Comparison of ENCODE assay signal across 9 cellular contexts in the genomic region with DNA sequence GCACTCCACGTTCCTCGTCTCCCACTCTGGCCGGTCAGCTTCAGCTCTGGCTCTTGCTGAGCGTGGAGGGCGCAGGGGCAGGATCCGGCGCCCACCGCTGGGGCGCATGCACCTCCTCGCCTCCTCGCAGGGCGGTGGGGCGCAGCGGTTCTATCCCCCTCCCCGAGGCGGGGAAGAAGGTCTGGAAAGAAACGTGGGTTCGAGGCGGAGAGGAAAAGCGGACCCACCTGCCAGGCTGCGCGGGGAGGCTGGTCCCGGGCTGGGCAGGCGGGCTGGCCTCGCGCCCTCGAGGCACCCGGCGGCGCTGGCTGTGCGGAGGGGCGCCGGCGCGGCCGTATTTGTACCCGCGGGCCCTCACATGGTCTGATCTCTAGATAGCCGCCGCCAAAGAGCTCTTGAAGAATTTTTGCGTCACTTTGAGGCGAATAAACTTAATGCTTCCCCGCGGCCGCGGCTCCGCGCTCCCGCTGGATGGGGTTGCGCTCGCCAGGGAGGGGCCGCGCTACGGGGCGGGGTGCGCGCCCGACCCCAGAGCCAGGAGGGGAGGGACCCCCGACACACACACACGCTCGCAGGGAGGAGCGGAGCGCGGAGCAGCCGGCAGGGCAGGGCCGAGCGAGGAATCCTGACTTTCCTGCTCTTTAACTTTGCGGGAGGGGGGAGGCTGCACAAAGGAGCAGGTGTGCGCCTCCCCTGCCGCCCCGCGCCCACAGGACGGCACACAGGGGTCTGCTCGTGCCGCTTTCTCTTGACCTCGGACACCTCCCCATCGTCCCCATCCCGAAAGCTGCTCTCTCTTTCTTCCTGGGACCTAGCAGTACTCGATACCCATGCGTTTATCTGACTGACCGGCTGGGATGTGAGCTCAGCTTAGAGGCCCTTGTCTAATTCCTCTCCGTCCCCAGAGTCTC. TPM values are rescaled to one million over a fixed set of nuclear protein-coding genes. Genes with fewer than 3 reads are reported as not detected.
DNase-seq lines count a peak whose midpoint lies in the region; ATAC-seq and TF ChIP-seq lines count a peak whose summit lies in the region.
"Had no signal": no experiment of that assay in that cellular context is flagged by ENCODE, and none has a peak within 500 bp of the region (broad histone marks: within the 10 kb centered on the region; RNA-seq: fewer than 3 reads in every experiment).

Gene SLC6A4, minus strand, starts transcription at position 312 of the 911 bp plus-strand sequence. CDS start 13,739 bp downstream, outside the sequence.

- H3K27me3 Mint-ChIP-seq in neural crest cell (ENCODE audit: low read depth) = peaks cover 90% of the 10 kb centered on the region

- peaks cover 8% of the 10 kb centered on the region for H3K4me1 Mint-ChIP-seq in neural crest cell

- H3K4me3 ChIP-seq in GM06990 (replicated peaks; ENCODE audit: low read depth, low read length) (peak within 1 kb of the TSS; percentile 55), MG63 (peak within 1 kb of the TSS; percentile 42), WERI-Rb-1 (ENCODE audit: low read depth, low read length) (no peak within 1 kb of the TSS)

- DNase-seq in GM06990 (ENCODE audit: extremely low read depth, insufficient read length) (no peak), MG63 (peak; percentile 15), erythroblast (lab: John Stamatoyannopoulos, UW) (peak; percentile 18 to 44), neural crest cell (ENCODE audit: low read depth, low spot score) (no peak), epidermal melanocyte (ENCODE audit: insufficient read length, low spot score) (no peak), WERI-Rb-1 (no peak), NCI-H2227 (lab: John Stamatoyannopoulos, UW; ENCODE audit: unreplicated experiment) (no peak)

- no peak for ATAC-seq in HG03520 (IDR thresholded peaks at IDR 0.05; ENCODE audit: unreplicated experiment)

- peaks cover 3% of the 10 kb centered on the region; the same call in 1 of the 2 replicates for H3K9me3 ChIP-seq in MG63
- no peaks in the 10 kb centered on the region for H3K9me3 ChIP-seq in WERI-Rb-1 (ENCODE audit: severe bottlenecking)

- H3K9me3 Mint-ChIP-seq in neural crest cell = peaks cover 6% of the 10 kb centered on the region

- H3K27ac Mint-ChIP-seq in neural crest cell (ENCODE audit: unreplicated experiment) = no peak within 1 kb of the TSS

- H3K4me3 Mint-ChIP-seq in neural crest cell = peak within 1 kb of the TSS; percentile 74

- TF ChIP-seq POLR2A in erythroblast (IDR thresholded peaks at IDR 0.05; ENCODE audit: low read length) = no peak

- H3K27me3 ChIP-seq in GM06990 (replicated peaks; ENCODE audit: control insufficient read depth, insufficient read depth, low read length) (no peaks in the 10 kb centered on the region), MG63 (peaks cover 39% of the 10 kb centered on the region), WERI-Rb-1 (ENCODE audit: insufficient read depth, low read depth, severe bottlenecking) (no peaks in the 10 kb centered on the region)

- H3K36me3 Mint-ChIP-seq in neural crest cell (ENCODE audit: low read depth) = peaks cover 3% of the 10 kb centered on the region

- no peak within 1 kb of the TSS for H3K27ac ChIP-seq in WERI-Rb-1

- H3K36me3 ChIP-seq in GM06990 (ENCODE audit: control insufficient read depth, insufficient read depth, low read length) (no peaks in the 10 kb centered on the region), MG63 (no peaks in the 10 kb centered on the region), WERI-Rb-1 (no peaks in the 10 kb centered on the region)

- TF ChIP-seq CTCF in GM06990 (IDR thresholded peaks at IDR 0.05; ENCODE audit: insufficient read depth, low read length, poor library complexity, severe bottlenecking) (no peak), neural crest cell (conservative IDR thresholded peaks at IDR 0.05) (no peak), WERI-Rb-1 (IDR thresholded peaks at IDR 0.05; ENCODE audit: low read depth, low read length) (no peak)

RNA-seq across cellular contexts. Expression of gene SLC6A4, which starts in this region (rescaled TPM):
- not detected in 2 replicates for total RNA-seq in MG63 (2014; rRNA removed; shearing (Covaris generic); ENCODE audit: low replicate concordance)
- total RNA-seq in neural crest cell = not detected in 2 replicates
- total RNA-seq: RPMI7951 had no signal

Comparison
In these comparisons a context has a peak if more than half of its experiments do, and no peak if none do; other contexts are left out.
1. Peak in DNase-seq and H3K4me3 ChIP-seq in MG63; RNA of the gene not detected or under 1 TPM.
2. DNase-seq: peak in erythroblast (2 of 2); none in GM06990 (single experiment), neural crest cell (single experiment), epidermal melanocyte (single experiment), WERI-Rb-1 (single experiment) and NCI-H2227 (single experiment).